In genomic region chr3:171810278-171811058, GRCh38 we compare ENCODE assay signal across 1 cellular context.
A peak's percentile ranks its signal among the peaks of the same experiment; 100 is the strongest.
TF ChIP-seq lines count a peak whose summit lies in the region.

A gene with protein sequence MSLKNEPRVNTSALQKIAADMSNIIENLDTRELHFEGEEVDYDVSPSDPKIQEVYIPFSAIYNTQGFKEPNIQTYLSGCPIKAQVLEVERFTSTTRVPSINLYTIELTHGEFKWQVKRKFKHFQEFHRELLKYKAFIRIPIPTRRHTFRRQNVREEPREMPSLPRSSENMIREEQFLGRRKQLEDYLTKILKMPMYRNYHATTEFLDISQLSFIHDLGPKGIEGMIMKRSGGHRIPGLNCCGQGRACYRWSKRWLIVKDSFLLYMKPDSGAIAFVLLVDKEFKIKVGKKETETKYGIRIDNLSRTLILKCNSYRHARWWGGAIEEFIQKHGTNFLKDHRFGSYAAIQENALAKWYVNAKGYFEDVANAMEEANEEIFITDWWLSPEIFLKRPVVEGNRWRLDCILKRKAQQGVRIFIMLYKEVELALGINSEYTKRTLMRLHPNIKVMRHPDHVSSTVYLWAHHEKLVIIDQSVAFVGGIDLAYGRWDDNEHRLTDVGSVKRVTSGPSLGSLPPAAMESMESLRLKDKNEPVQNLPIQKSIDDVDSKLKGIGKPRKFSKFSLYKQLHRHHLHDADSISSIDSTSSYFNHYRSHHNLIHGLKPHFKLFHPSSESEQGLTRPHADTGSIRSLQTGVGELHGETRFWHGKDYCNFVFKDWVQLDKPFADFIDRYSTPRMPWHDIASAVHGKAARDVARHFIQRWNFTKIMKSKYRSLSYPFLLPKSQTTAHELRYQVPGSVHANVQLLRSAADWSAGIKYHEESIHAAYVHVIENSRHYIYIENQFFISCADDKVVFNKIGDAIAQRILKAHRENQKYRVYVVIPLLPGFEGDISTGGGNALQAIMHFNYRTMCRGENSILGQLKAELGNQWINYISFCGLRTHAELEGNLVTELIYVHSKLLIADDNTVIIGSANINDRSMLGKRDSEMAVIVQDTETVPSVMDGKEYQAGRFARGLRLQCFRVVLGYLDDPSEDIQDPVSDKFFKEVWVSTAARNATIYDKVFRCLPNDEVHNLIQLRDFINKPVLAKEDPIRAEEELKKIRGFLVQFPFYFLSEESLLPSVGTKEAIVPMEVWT (minus strand): TSS chr3:171810483. CDS start chr3:171738051, 72,432 bp downstream.

TF ChIP-seq in K562, 482 proteins besides CTCF, POLR2A, EP300 and RAD21 (continued from another document):
- TF ChIP-seq GABPB1 (CRISPR knock-in tag; IDR thresholded peaks at IDR 0.05), result 0 out of 2 replicates have a peak, but pooled peaks have one; percentile 8
